18 cellular contexts compared by ENCODE assay signal in genomic region chr18:12998332-12999060, GRCh38. TPM values are rescaled to one million over a fixed set of nuclear protein-coding genes. Genes with fewer than 3 reads are reported as not detected.
DNase-seq lines count a peak whose midpoint lies in the region; ATAC-seq and TF ChIP-seq lines count a peak whose summit lies in the region.
"Had no signal": no experiment of that assay in that cellular context is flagged by ENCODE, and none has a peak within 500 bp of the region (broad histone marks: within the 10 kb centered on the region; RNA-seq: fewer than 3 reads in every experiment).

No MANE protein-coding gene starts in this region.

- peaks cover 87% of the 10 kb centered on the region for H3K79me2 ChIP-seq in PC-3 (ENCODE audit: low read length)

- WGBS in endodermal cell (ENCODE audit: insufficient coverage in 1 of 2, insufficient read length in 1 of 2), 2 experiments = 96 to 98% methylated on average over 4 to 5 of the region's 6 CpGs
- 86% methylated on average over 6 of the region's 6 CpGs for WGBS in suprapubic skin

- CTCF ChIA-PET in activated CD8-positive, alpha-beta T cell treated with anti-CD3 and anti-CD28 coated beads for 36 hours (lab: Charles Lee) = interaction anchor here (1.1 to 1.2 kb wide), 2 partner anchors 126 to 161 kb away, joined by 3 read pairs; no protein-coding TSS in a partner anchor
- CTCF ChIA-PET in activated CD8-positive, alpha-beta T cell treated with anti-CD3 and anti-CD28 coated beads, Interleukin-2, amount 10 ng/mL, durations not matched to agents 7 days and 5 days (lab: Charles Lee) = interaction anchor here (0.9 to 1.6 kb wide), 4 partner anchors 10 to 607 kb away, joined by 3 to 6 read pairs (median 4); no protein-coding TSS in a partner anchor
- CTCF ChIA-PET in HEK293 (lab: Yijun Ruan, JAX) = interaction anchor here (0.6 to 0.7 kb wide), 3 partner anchors 253 to 670 kb away, joined by 3 to 5 read pairs (median 3); no protein-coding TSS in a partner anchor
- CTCF ChIA-PET in PC-3 (lab: Charles Lee) = interaction anchor here (0.7 kb wide), 1 partner anchor 8 kb away, joined by 3 read pairs; the partner anchor contains the start of gene CEP192

- no peak overlapping the region for H3K9ac ChIP-seq in PC-3 (ENCODE audit: low read length)
- H3K9ac ChIP-seq in endodermal cell (ENCODE audit: extremely low read depth, low read length, poor library complexity, severe bottlenecking) = no peak overlapping the region

- no peaks in the 10 kb centered on the region for H3F3A ChIP-seq in PC-3 (ENCODE audit: low read length, unreplicated experiment)

- H3K9me3 ChIP-seq in HEK293 (ENCODE audit: control insufficient read depth, insufficient read depth, low read depth, low read length) (no peaks in the 10 kb centered on the region), PC-3 (ENCODE audit: low read length) (no peaks in the 10 kb centered on the region), endodermal cell (ENCODE audit: control insufficient read depth, low read length) (peaks cover 6% of the 10 kb centered on the region), suprapubic skin (no peaks in the 10 kb centered on the region)
- H3K9me3 ChIP-seq: Caco-2, neutrophil, tibial nerve had no signal

- POLR2A ChIA-PET in activated CD8-positive, alpha-beta T cell treated with anti-CD3 and anti-CD28 coated beads for 36 hours (lab: Charles Lee) = interaction anchor here (0.6 to 1.5 kb wide), 5 partner anchors 10 to 106 kb away, joined by 3 to 6 read pairs (median 4); no protein-coding TSS in a partner anchor
- POLR2A ChIA-PET in activated CD8-positive, alpha-beta T cell treated with anti-CD3 and anti-CD28 coated beads, Interleukin-2, amount 10 ng/mL, durations not matched to agents 7 days and 5 days (lab: Charles Lee) = interaction anchor here (0.6 to 0.8 kb wide), 3 partner anchors 14 to 295 kb away, joined by 3 read pairs; partner anchors contain the start of gene PSMG2
- POLR2A ChIA-PET in HEK293 (lab: Yijun Ruan, JAX) = interaction anchor here (3.3 kb wide), 1 partner anchor 7 kb away, joined by 28 read pairs; the partner anchor contains the start of gene CEP192
- POLR2A ChIA-PET in PC-3 (lab: Charles Lee; ENCODE audit: unreplicated experiment) = interaction anchor here (0.5 to 0.7 kb wide), 2 partner anchors 64 to 115 kb away, joined by 4 read pairs; partner anchors contain the start of gene PTPN2

- no peak for DNase-seq in activated CD8-positive, alpha-beta T cell treated with anti-CD3 and anti-CD28 coated beads for 36 hours
- DNase-seq in activated CD8-positive, alpha-beta T cell treated with anti-CD3 and anti-CD28 coated beads, Interleukin-2, amount 10 ng/mL, durations not matched to agents 7 days and 5 days = no peak
- DNase-seq in PC-3 (no peak), endodermal cell (no peak), amygdala (lab: John Stamatoyannopoulos, UW) (no peak), suprapubic skin (ENCODE audit: low spot score in 2 of 2) (no peak)
- DNase-seq: activated CD8-positive, alpha-beta memory T cell treated with anti-CD3 and anti-CD28 coated beads for 24 hours; Caco-2; HCEC 1CT; KBM-7; NCI-H1436 treated with DMSO at 0.1 percent for 48 hours; NCI-H526 treated with DMSO at 0.1 percent for 48 hours; small intestine had no signal

- H2AFZ ChIP-seq in PC-3 (ENCODE audit: low read length) = no peak overlapping the region

- no peaks in the 10 kb centered on the region for H3K9me2 ChIP-seq in PC-3 (replicated peaks; ENCODE audit: low read length)

- H3K27me3 Mint-ChIP-seq in activated CD8-positive, alpha-beta T cell treated with anti-CD3 and anti-CD28 coated beads for 36 hours = no peaks in the 10 kb centered on the region
- H3K27me3 Mint-ChIP-seq in activated CD8-positive, alpha-beta T cell treated with anti-CD3 and anti-CD28 coated beads, Interleukin-2, amount 10 ng/mL, durations not matched to agents 7 days and 5 days (ENCODE audit: low read depth) = no peaks in the 10 kb centered on the region
- no peaks in the 10 kb centered on the region for H3K27me3 Mint-ChIP-seq in stimulated activated naive CD8-positive, alpha-beta T cell treated with anti-CD3 and anti-CD28 coated beads, Interleukin-15, Interleukin-2, amounts not matched to agents 100 ng/mL and 50 ng/mL, for 24 hours
- H3K27me3 Mint-ChIP-seq in endodermal cell (ENCODE audit: insufficient read depth) = no peaks in the 10 kb centered on the region

- no peaks in the 10 kb centered on the region for H3K9me3 Mint-ChIP-seq in activated CD8-positive, alpha-beta T cell treated with anti-CD3 and anti-CD28 coated beads for 36 hours
- no peaks in the 10 kb centered on the region for H3K9me3 Mint-ChIP-seq in activated CD8-positive, alpha-beta T cell treated with anti-CD3 and anti-CD28 coated beads, Interleukin-2, amount 10 ng/mL, durations not matched to agents 7 days and 5 days (ENCODE audit: insufficient read depth)
- H3K9me3 Mint-ChIP-seq in stimulated activated naive CD8-positive, alpha-beta T cell treated with anti-CD3 and anti-CD28 coated beads, Interleukin-15, Interleukin-2, amounts not matched to agents 100 ng/mL and 50 ng/mL, for 24 hours = no peaks in the 10 kb centered on the region
- no peaks in the 10 kb centered on the region for H3K9me3 Mint-ChIP-seq in endodermal cell

- ATAC-seq in activated CD8-positive, alpha-beta T cell treated with anti-CD3 and anti-CD28 coated beads for 36 hours = peak; percentile 80
- no peak for ATAC-seq in activated CD8-positive, alpha-beta T cell treated with anti-CD3 and anti-CD28 coated beads, Interleukin-2, amount 10 ng/mL, durations not matched to agents 7 days and 5 days
- peak; percentile 80 for ATAC-seq in PC-3

- H3K27ac ChIP-seq in HEK293 (ENCODE audit: extremely low read depth, low read depth, low read length) (no peak overlapping the region), PC-3 (ENCODE audit: low read length) (no peak overlapping the region), endodermal cell (ENCODE audit: low read depth, low read length) (no peak overlapping the region), suprapubic skin (no peak overlapping the region)
- H3K27ac ChIP-seq: neutrophil, tibial nerve had no signal

- no peak overlapping the region for H3K4me2 ChIP-seq in PC-3 (ENCODE audit: low read length)

- H3K36me3 ChIP-seq in HEK293 (ENCODE audit: control insufficient read depth in 2 of 2, insufficient read depth in 1 of 2, low read length in 2 of 2) (peaks cover 22 to 23% of the 10 kb centered on the region in 2 experiments), PC-3 (ENCODE audit: low read depth, low read length) (peaks cover 22% of the 10 kb centered on the region), endodermal cell (ENCODE audit: control insufficient read depth, insufficient read depth, low read length) (peaks cover 38% of the 10 kb centered on the region), suprapubic skin (peaks cover 16% of the 10 kb centered on the region)

- H3K27me3 ChIP-seq in PC-3 (ENCODE audit: low read length) (no peaks in the 10 kb centered on the region), endodermal cell (ENCODE audit: control insufficient read depth, insufficient read depth, low read length, poor library complexity, severe bottlenecking) (no peaks in the 10 kb centered on the region), suprapubic skin (no peaks in the 10 kb centered on the region)
- H3K27me3 ChIP-seq: neutrophil, tibial nerve had no signal

- intact Hi-C loops in activated CD8-positive, alpha-beta T cell treated with anti-CD3 and anti-CD28 coated beads for 36 hours (cut with micrococcal nuclease) = no loop called here
- intact Hi-C loops in PC-3 (cut with micrococcal nuclease) = loop anchor here (2.0 kb wide), 1 partner anchor 38 kb away; no protein-coding TSS in a partner anchor

- TF ChIP-seq CTCF in activated CD8-positive, alpha-beta T cell treated with anti-CD3 and anti-CD28 coated beads for 36 hours (IDR thresholded peaks at IDR 0.05) = no peak
- TF ChIP-seq CTCF in HEK293 (tag by site-specific recombination; IDR thresholded peaks at IDR 0.05) (no peak), PC-3 (conservative IDR thresholded peaks at IDR 0.05; ENCODE audit: low read depth, low read length) (no peak), endodermal cell (conservative IDR thresholded peaks at IDR 0.05) (no peak), suprapubic skin (IDR thresholded peaks at IDR 0.05) (no peak)

- H3K27ac Mint-ChIP-seq in activated CD8-positive, alpha-beta T cell treated with anti-CD3 and anti-CD28 coated beads for 36 hours = peak overlapping the region; percentile 40
- H3K27ac Mint-ChIP-seq in activated CD8-positive, alpha-beta T cell treated with anti-CD3 and anti-CD28 coated beads, Interleukin-2, amount 10 ng/mL, durations not matched to agents 7 days and 5 days = no peak overlapping the region
- H3K27ac Mint-ChIP-seq in stimulated activated naive CD8-positive, alpha-beta T cell treated with anti-CD3 and anti-CD28 coated beads, Interleukin-15, Interleukin-2, amounts not matched to agents 100 ng/mL and 50 ng/mL, for 24 hours = peak overlapping the region; percentile 70
- no peak overlapping the region for H3K27ac Mint-ChIP-seq in endodermal cell

- no peak for TF ChIP-seq EP300 in suprapubic skin (IDR thresholded peaks at IDR 0.05)

- peaks cover 20% of the 10 kb centered on the region for H3K4me1 Mint-ChIP-seq in activated CD8-positive, alpha-beta T cell treated with anti-CD3 and anti-CD28 coated beads for 36 hours (ENCODE audit: low read depth)
- peaks cover 15% of the 10 kb centered on the region for H3K4me1 Mint-ChIP-seq in activated CD8-positive, alpha-beta T cell treated with anti-CD3 and anti-CD28 coated beads, Interleukin-2, amount 10 ng/mL, durations not matched to agents 7 days and 5 days (ENCODE audit: low read depth)
- H3K4me1 Mint-ChIP-seq in stimulated activated naive CD8-positive, alpha-beta T cell treated with anti-CD3 and anti-CD28 coated beads, Interleukin-15, Interleukin-2, amounts not matched to agents 100 ng/mL and 50 ng/mL, for 24 hours (ENCODE audit: low read depth) = peaks cover 18% of the 10 kb centered on the region
- peaks cover 3% of the 10 kb centered on the region for H3K4me1 Mint-ChIP-seq in endodermal cell

- peaks cover 5% of the 10 kb centered on the region for H3K36me3 Mint-ChIP-seq in activated CD8-positive, alpha-beta T cell treated with anti-CD3 and anti-CD28 coated beads for 36 hours (ENCODE audit: low read depth)
- peaks cover 9% of the 10 kb centered on the region for H3K36me3 Mint-ChIP-seq in activated CD8-positive, alpha-beta T cell treated with anti-CD3 and anti-CD28 coated beads, Interleukin-2, amount 10 ng/mL, durations not matched to agents 7 days and 5 days (ENCODE audit: low read depth)
- peaks cover 14% of the 10 kb centered on the region for H3K36me3 Mint-ChIP-seq in stimulated activated naive CD8-positive, alpha-beta T cell treated with anti-CD3 and anti-CD28 coated beads, Interleukin-15, Interleukin-2, amounts not matched to agents 100 ng/mL and 50 ng/mL, for 24 hours (ENCODE audit: low read depth)
- H3K36me3 Mint-ChIP-seq in endodermal cell (ENCODE audit: low read depth) = peaks cover 4% of the 10 kb centered on the region

- BruUV-seq in PC-3 (replicated peaks; lab: Mats Ljungman, UMichigan) = no TSS peak

- H3K4me3 Mint-ChIP-seq in activated CD8-positive, alpha-beta T cell treated with anti-CD3 and anti-CD28 coated beads for 36 hours = no peak overlapping the region
- no peak overlapping the region for H3K4me3 Mint-ChIP-seq in activated CD8-positive, alpha-beta T cell treated with anti-CD3 and anti-CD28 coated beads, Interleukin-2, amount 10 ng/mL, durations not matched to agents 7 days and 5 days
- H3K4me3 Mint-ChIP-seq in stimulated activated naive CD8-positive, alpha-beta T cell treated with anti-CD3 and anti-CD28 coated beads, Interleukin-15, Interleukin-2, amounts not matched to agents 100 ng/mL and 50 ng/mL, for 24 hours = peak overlapping the region; percentile 6
- no peak overlapping the region for H3K4me3 Mint-ChIP-seq in endodermal cell

- peaks cover 47% of the 10 kb centered on the region for H4K20me1 ChIP-seq in PC-3 (ENCODE audit: low read length)

- TF ChIP-seq POLR2A in suprapubic skin (IDR thresholded peaks at IDR 0.05) = no peak

- H3K4me1 ChIP-seq in HEK293 (ENCODE audit: control insufficient read depth, insufficient read depth, low read length) (peaks cover 9% of the 10 kb centered on the region; the same call in 1 of the 2 replicates), PC-3 (ENCODE audit: insufficient read depth, low read length) (peaks cover 10% of the 10 kb centered on the region), endodermal cell (ENCODE audit: control insufficient read depth, insufficient read depth, low read length) (no peaks in the 10 kb centered on the region), suprapubic skin (peaks cover 1% of the 10 kb centered on the region)
- H3K4me1 ChIP-seq: Caco-2 had no signal

- H3K4me3 ChIP-seq in HEK293 (ENCODE audit: low read depth, low read length) (no peak overlapping the region), PC-3 (ENCODE audit: low read length) (no peak overlapping the region), endodermal cell (ENCODE audit: low read length) (no peak overlapping the region), suprapubic skin (no peak overlapping the region)
- H3K4me3 ChIP-seq: lung, tibial nerve had no signal

RNA-seq across cellular contexts. Expression of gene CEP192, which starts 7.3 kb away (rescaled TPM):
- 10 to 100 TPM; 39.5 to 42.9 TPM for total RNA-seq in activated CD8-positive, alpha-beta T cell treated with anti-CD3 and anti-CD28 coated beads for 36 hours
- total RNA-seq in activated CD8-positive, alpha-beta T cell treated with anti-CD3 and anti-CD28 coated beads, Interleukin-2, amount 10 ng/mL, durations not matched to agents 7 days and 5 days = 10 to 100 TPM; 55.9 to 61.0 TPM
- 32.6 and 34.4 TPM in 2 replicates for total RNA-seq in PC-3 (2014; rRNA removed)
- 10 to 100 TPM; 26.4 to 35.6 TPM for total RNA-seq in endodermal cell
- polyA plus RNA-seq in endodermal cell (2013, experiment 1 of 2) = 29.3 TPM
- 33.1 TPM for polyA plus RNA-seq in endodermal cell (2013, experiment 2 of 2)
- 10 to 100 TPM; 13.0 to 30.4 (median 18.8) TPM for total RNA-seq in suprapubic skin

RNA-seq across cellular contexts. Expression of gene SEH1L, which starts 50.7 kb away (rescaled TPM):
- total RNA-seq in activated CD8-positive, alpha-beta T cell treated with anti-CD3 and anti-CD28 coated beads for 36 hours = 100 to 1,000 TPM; 105 to 110 TPM
- 10 to 100 TPM; 58.6 to 62.3 TPM for total RNA-seq in activated CD8-positive, alpha-beta T cell treated with anti-CD3 and anti-CD28 coated beads, Interleukin-2, amount 10 ng/mL, durations not matched to agents 7 days and 5 days
- total RNA-seq in PC-3 (2014; rRNA removed) (61.2 TPM in 2 replicates), endodermal cell (10 to 100 TPM; 58.4 to 63.0 TPM), suprapubic skin (10 to 100 TPM; 39.3 to 45.4 (median 42.8) TPM)
- 29.5 TPM for polyA plus RNA-seq in endodermal cell (2013, experiment 1 of 2)
- 28.6 TPM for polyA plus RNA-seq in endodermal cell (2013, experiment 2 of 2)

Comparison
In these comparisons a context has a peak if more than half of its experiments do, and no peak if none do; other contexts are left out.
1. H3K27ac Mint-ChIP-seq: peak in activated CD8-positive, alpha-beta T cell treated with anti-CD3 and anti-CD28 coated beads for 36 hours (single experiment) and stimulated activated naive CD8-positive, alpha-beta T cell treated with anti-CD3 and anti-CD28 coated beads, Interleukin-15, Interleukin-2, amounts not matched to agents 100 ng/mL and 50 ng/mL, for 24 hours (single experiment); none in activated CD8-positive, alpha-beta T cell treated with anti-CD3 and anti-CD28 coated beads, Interleukin-2, amount 10 ng/mL, durations not matched to agents 7 days and 5 days (single experiment) and endodermal cell (single experiment).